9 cellular contexts compared by ENCODE assay signal in genomic region chr2:27735263-27735904, GRCh38. TPM values are rescaled to one million over a fixed set of nuclear protein-coding genes. Genes with fewer than 3 reads are reported as not detected.
DNase-seq lines count a peak whose midpoint lies in the region; ATAC-seq and TF ChIP-seq lines count a peak whose summit lies in the region.
"Had no signal": no experiment of that assay in that cellular context is flagged by ENCODE, and none has a peak within 500 bp of the region (broad histone marks: within the 10 kb centered on the region; RNA-seq: fewer than 3 reads in every experiment).

No MANE protein-coding gene starts in this region.

- ATAC-seq in HG02642 (IDR thresholded peaks at IDR 0.05; ENCODE audit: poor library complexity, unreplicated experiment), result no peak

- no peak for TF ChIP-seq RAD21 in SK-N-SH (IDR thresholded peaks at IDR 0.05; ENCODE audit: low read length)

- H3K27ac ChIP-seq in AG04450 (ENCODE audit: low read depth, low read length) (peak overlapping the region; percentile 43), PC-9 (peak overlapping the region; percentile 75), substantia nigra (ENCODE audit: low read depth, low read length, poor library complexity, severe bottlenecking) (peak overlapping the region; percentile 63), SK-N-SH (ENCODE audit: low read depth in 2 of 2, low read length in 1 of 2) (no peak overlapping the region)

- H3F3A ChIP-seq in PC-9 (ENCODE audit: insufficient read depth, low read depth), result peaks cover 53% of the 10 kb centered on the region
- H3F3A ChIP-seq in SK-N-SH (replicated peaks; ENCODE audit: insufficient read depth), result no peaks in the 10 kb centered on the region

- TSS peak; percentile 99 for BruUV-seq in PC-9 (replicated peaks; lab: Mats Ljungman, UMichigan)

- H3K27me3 ChIP-seq in AG04450 (ENCODE audit: control insufficient read depth, insufficient read depth, low read length) (no peaks in the 10 kb centered on the region), PC-9 (ENCODE audit: insufficient read depth, low read depth) (no peaks in the 10 kb centered on the region), SK-N-SH (ENCODE audit: insufficient read depth) (no peaks in the 10 kb centered on the region)

- peak overlapping the region; percentile 90 for H2AFZ ChIP-seq in PC-9
- H2AFZ ChIP-seq in SK-N-SH (ENCODE audit: low read depth), result no peak overlapping the region

- DNase-seq in AG04450 (ENCODE audit: low read depth, low spot score) (peak; percentile 10), PC-9 (peak; percentile 56 to 81), head of caudate nucleus (peak; percentile 16 to 88 (median 66)), occipital lobe (lab: John Stamatoyannopoulos, UW) (peak; percentile 52), substantia nigra (lab: John Stamatoyannopoulos, UW) (peak in 29 of 49 donors; percentile 12 to 85 (median 37)), SK-N-SH (no peak)
- peak; percentile 22 for DNase-seq in activated naive CD8-positive, alpha-beta T cell treated with anti-CD3 and anti-CD28 coated beads, Interleukin-2, amount 50 U/mL, for 16 hours (ENCODE audit: low read depth, low spot score)
- DNase-seq: DND-41 had no signal

- peak overlapping the region; percentile 41 for H3K4me3 ChIP-seq in AG04450 (ENCODE audit: low read depth, low read length)
- peak overlapping the region; percentile 72 for H3K4me3 ChIP-seq in PC-9
- H3K4me3 ChIP-seq in SK-N-SH (ENCODE audit: low read depth in 2 of 2, low read length in 1 of 2), result no peak overlapping the region

- TF ChIP-seq EP300 in SK-N-SH (IDR thresholded peaks at IDR 0.05; ENCODE audit: borderline replicate concordance in 1 of 2, low read depth in 1 of 2, low read length in 1 of 2), result no peak

- WGBS in SK-N-SH (ENCODE audit: low lambda C conversion rate), result 94% methylated on average over 42 of the region's 51 CpGs

- TF ChIP-seq CTCF in AG04450 (IDR thresholded peaks at IDR 0.05; ENCODE audit: low read depth, low read length) (no peak), PC-9 (conservative IDR thresholded peaks at IDR 0.05) (no peak; the same call in 1 of the 2 replicates), SK-N-SH (IDR thresholded peaks at IDR 0.05) (no peak)

- H3K9me3 ChIP-seq in AG04450 (ENCODE audit: control insufficient read depth, insufficient read depth, low read length), result no peaks in the 10 kb centered on the region; the same call in 1 of the 2 replicates
- H3K9me3 ChIP-seq in PC-9 (ENCODE audit: insufficient read depth, low read depth), result no peaks in the 10 kb centered on the region
- no peaks in the 10 kb centered on the region for H3K9me3 ChIP-seq in SK-N-SH

- peak overlapping the region; percentile 99 for H3K4me2 ChIP-seq in PC-9
- H3K4me2 ChIP-seq in SK-N-SH, result no peak overlapping the region

- H3K4me1 ChIP-seq in PC-9 (replicated peaks; ENCODE audit: insufficient read depth) (peaks cover 56% of the 10 kb centered on the region), SK-N-SH (ENCODE audit: control insufficient read depth in 1 of 2, insufficient read depth in 2 of 2, low read depth in 1 of 2, low read length in 1 of 2) (peaks cover 0 to 19% of the 10 kb centered on the region in 2 experiments; a peak in 2 of 4 replicates)

- POLR2A ChIA-PET in AG04450 (lab: Yijun Ruan, JAX), result no interaction called here
- POLR2A ChIA-PET in PC-9 (lab: Charles Lee; ENCODE audit: unreplicated experiment), result interaction anchor here (0.5 to 0.7 kb wide), 3 partner anchors 26 to 687 kb away, joined by 3 to 25 read pairs (median 3); no protein-coding TSS in a partner anchor
- POLR2A ChIA-PET in SK-N-SH (lab: Yijun Ruan, JAX), result no interaction called here

- intact Hi-C loops in PC-9 (cut with micrococcal nuclease; ENCODE audit: unreplicated experiment), result no loop called here
- intact Hi-C loops in head of caudate nucleus (cut with DNase I), result no loop called here

- H3K9me2 ChIP-seq in PC-9 (ENCODE audit: insufficient read depth) (no peaks in the 10 kb centered on the region), SK-N-SH (no peaks in the 10 kb centered on the region)

- no peak overlapping the region for H3K9ac ChIP-seq in SK-N-SH

- CTCF ChIA-PET in AG04450 (lab: Charles Lee), result interaction anchor here (0.9 kb wide), 1 partner anchor 12 kb away, joined by 4 read pairs; no protein-coding TSS in a partner anchor
- CTCF ChIA-PET in PC-9 (lab: Charles Lee), result interaction anchor here (1.0 kb wide), 1 partner anchor 24 kb away, joined by 3 read pairs; no protein-coding TSS in a partner anchor
- CTCF ChIA-PET in SK-N-SH (lab: Yijun Ruan, JAX), result interaction anchor here (0.9 to 6.0 kb wide), 6 partner anchors 12 to 661 kb away, joined by 3 to 52 read pairs (median 6); no protein-coding TSS in a partner anchor

- H3K36me3 ChIP-seq in PC-9 (ENCODE audit: low read depth), result no peaks in the 10 kb centered on the region
- no peaks in the 10 kb centered on the region for H3K36me3 ChIP-seq in SK-N-SH (replicated peaks in 1 of 2; ENCODE audit: control insufficient read depth in 1 of 2, insufficient read depth in 2 of 2, low read length in 1 of 2)

- H4K20me1 ChIP-seq in PC-9 (ENCODE audit: insufficient read depth) (no peaks in the 10 kb centered on the region), SK-N-SH (ENCODE audit: insufficient read depth) (no peaks in the 10 kb centered on the region)

- H3K79me2 ChIP-seq in PC-9 (ENCODE audit: low read depth), result 0 out of 2 replicates have a peak, but pooled peaks cover 3% of the 10 kb centered on the region
- H3K79me2 ChIP-seq in SK-N-SH (ENCODE audit: insufficient read depth), result no peaks in the 10 kb centered on the region

TF ChIP-seq in SK-N-SH, 30 proteins besides CTCF, POLR2A, EP300 and RAD21:
- TF ChIP-seq TAF1 (IDR thresholded peaks at IDR 0.05; ENCODE audit: borderline replicate concordance, low read depth, low read length) (no peak), RFX5 (IDR thresholded peaks at IDR 0.05; ENCODE audit: low read length) (no peak), JUND (IDR thresholded peaks at IDR 0.05) (no peak), FOXJ3 (CRISPR knock-in tag; IDR thresholded peaks at IDR 0.05) (no peak), SIN3A (IDR thresholded peaks at IDR 0.05; ENCODE audit: borderline replicate concordance, low read depth, low read length) (no peak), GABPA (IDR thresholded peaks at IDR 0.05; ENCODE audit: low read depth) (no peak), NRF1 (IDR thresholded peaks at IDR 0.05; ENCODE audit: low read depth, low read length) (no peak), NFIC (IDR thresholded peaks at IDR 0.05; ENCODE audit: borderline replicate concordance) (no peak), USF1 (IDR thresholded peaks at IDR 0.05; ENCODE audit: borderline replicate concordance, low read depth) (no peak), GATA2 (CRISPR knock-in tag; IDR thresholded peaks at IDR 0.05) (no peak), TCF12 (IDR thresholded peaks at IDR 0.05) (no peak)
TF ChIP-seq in SK-N-SH: peak in this region for 0.

RNA-seq across cellular contexts. Expression of gene MRPL33, which starts 36.1 kb away (rescaled TPM):
- polyA plus RNA-seq in AG04450 (2011; rRNA removed) (97.7 and 137 TPM in 2 replicates), SK-N-SH (2012; rRNA removed) (132 and 153 TPM in 2 replicates)
- polyA minus RNA-seq in AG04450 (2011; rRNA and poly(A)+ RNA removed), result 13.0 and 20.2 TPM in 2 replicates
- total RNA-seq in PC-9 (2021) (81.9 and 86.3 TPM in 2 replicates), occipital lobe (39.1 TPM)
- polyA plus RNA-seq in SK-N-SH (2012; cell fraction: cytosol; rRNA removed), result 243 and 426 TPM in 2 replicates
- polyA plus RNA-seq in SK-N-SH (2012; cell fraction: nucleus; rRNA removed), result 22.4 and 51.9 TPM in 2 replicates

Comparison
In these comparisons a context has a peak if more than half of its experiments do, and no peak if none do; other contexts are left out.
1. H3K27ac ChIP-seq: peak in AG04450 (single experiment), PC-9 (single experiment) and substantia nigra (single experiment); none in SK-N-SH (0 of 2).
2. H3K4me3 ChIP-seq: peak in AG04450 (single experiment) and PC-9 (single experiment); none in SK-N-SH (0 of 2).